Comparison of ENCODE assay signal across 16 cellular contexts in genomic region chr9:89154218-89154617, GRCh38. TPM values are rescaled to one million over a fixed set of nuclear protein-coding genes. Genes with fewer than 3 reads are reported as not detected.
A peak's percentile ranks its signal among the peaks of the same experiment; 100 is the strongest.
DNase-seq lines count a peak whose midpoint lies in the region; ATAC-seq lines count a peak whose summit lies in the region.
"Had no signal": no experiment of that assay in that cellular context is flagged by ENCODE, and none has a peak within 500 bp of the region (broad histone marks: within the 10 kb centered on the region; RNA-seq: fewer than 3 reads in every experiment).

No MANE protein-coding gene starts in this region.

- H3K27ac ChIP-seq in mesenchymal stem cell (ENCODE audit: low read length, poor library complexity, severe bottlenecking): peak overlapping the region; percentile 75
- H3K27ac ChIP-seq: 22Rv1, lower lobe of right lung, parathyroid adenoma, thyroid gland had no signal

- H3K27me3 ChIP-seq in mesenchymal stem cell (ENCODE audit: control insufficient read depth in 1 of 2, insufficient read depth in 1 of 2, low read length in 2 of 2): no peaks in the 10 kb centered on the region
- no peaks in the 10 kb centered on the region for H3K27me3 ChIP-seq in H7 (ENCODE audit: control insufficient read depth, insufficient read depth, low read length)
- H3K27me3 ChIP-seq: thyroid gland had no signal

- no peak overlapping the region for H3K14ac ChIP-seq in mesenchymal stem cell (ENCODE audit: low read length in 2 of 2)

- peak overlapping the region; percentile 84 for H3K9ac ChIP-seq in mesenchymal stem cell (ENCODE audit: low read length)
- H3K9ac ChIP-seq: parathyroid adenoma had no signal

- peak overlapping the region; percentile 3 for H2AK5ac ChIP-seq in mesenchymal stem cell (ENCODE audit: low read length, severe bottlenecking)

- WGBS in mesenchymal stem cell: 75% methylated on average over 3 of the region's 4 CpGs

- intact Hi-C loops in activated CD4-positive, alpha-beta T cell treated with anti-CD3 and anti-CD28 coated beads for 36 hours (cut with DNase I, micrococcal nuclease): loop anchor here (1.0 to 10.0 kb wide), 6 partner anchors 27 to 679 kb away; no protein-coding TSS in a partner anchor

- H3K36me3 ChIP-seq in mesenchymal stem cell (ENCODE audit: control insufficient read depth in 1 of 2, insufficient read depth in 2 of 2, low read depth in 1 of 2, low read length in 2 of 2): no peaks in the 10 kb centered on the region
- no peaks in the 10 kb centered on the region for H3K36me3 ChIP-seq in H7 (replicated peaks; ENCODE audit: control insufficient read depth, insufficient read depth, low read length)
- H3K36me3 ChIP-seq: heart right ventricle, lower lobe of right lung, thyroid gland had no signal

- H3K4me3 Mint-ChIP-seq in activated CD4-positive, alpha-beta T cell treated with anti-CD3 and anti-CD28 coated beads for 36 hours: peak overlapping the region; percentile 29
- peak overlapping the region; percentile 54 for H3K4me3 Mint-ChIP-seq in activated T-helper 17 cell treated with anti-CD3 and anti-CD28 coated beads, Interleukin-2, amount 50 U/mL, for 72 hours
- H3K4me3 Mint-ChIP-seq: activated CD4-positive, alpha-beta T cell treated with anti-CD3 and anti-CD28 coated beads, Interleukin-2, amount 10 ng/mL, durations not matched to agents 24 days and 14 days had no signal

- H3K27ac Mint-ChIP-seq in activated CD4-positive, alpha-beta T cell treated with anti-CD3 and anti-CD28 coated beads for 36 hours: no peak overlapping the region
- peak overlapping the region; percentile 28 for H3K27ac Mint-ChIP-seq in activated T-helper 17 cell treated with anti-CD3 and anti-CD28 coated beads, Interleukin-2, amount 50 U/mL, for 72 hours
- H3K27ac Mint-ChIP-seq: activated CD4-positive, alpha-beta T cell treated with anti-CD3 and anti-CD28 coated beads, Interleukin-2, amount 10 ng/mL, durations not matched to agents 24 days and 14 days had no signal

- POLR2A ChIA-PET in activated CD4-positive, alpha-beta T cell treated with anti-CD3 and anti-CD28 coated beads for 36 hours (lab: Charles Lee): interaction anchor here (1.1 kb wide), 1 partner anchor 27 kb away, joined by 3 read pairs; no protein-coding TSS in a partner anchor

- peaks cover 14% of the 10 kb centered on the region for H3K4me1 ChIP-seq in mesenchymal stem cell (ENCODE audit: control insufficient read depth, insufficient read depth, low read depth, low read length)
- H3K4me1 ChIP-seq: lower lobe of right lung, parathyroid adenoma, thyroid gland had no signal

- peak; percentile 63 for ATAC-seq in activated CD4-positive, alpha-beta T cell treated with anti-CD3 and anti-CD28 coated beads for 36 hours
- ATAC-seq in activated T-helper 17 cell treated with anti-CD3 and anti-CD28 coated beads, Interleukin-2, amount 50 U/mL, for 72 hours (replicated peaks): peak; percentile 59

- H3K4me2 ChIP-seq in mesenchymal stem cell (ENCODE audit: low read length, poor library complexity, severe bottlenecking): no peak overlapping the region

- no peak overlapping the region for H3K23ac ChIP-seq in mesenchymal stem cell (ENCODE audit: low read length in 2 of 2)

- H3K4me1 Mint-ChIP-seq in activated CD4-positive, alpha-beta T cell treated with anti-CD3 and anti-CD28 coated beads for 36 hours: peaks cover 24% of the 10 kb centered on the region
- peaks cover 20% of the 10 kb centered on the region for H3K4me1 Mint-ChIP-seq in activated T-helper 17 cell treated with anti-CD3 and anti-CD28 coated beads, Interleukin-2, amount 50 U/mL, for 72 hours

- H4K8ac ChIP-seq in mesenchymal stem cell (ENCODE audit: low read length): peak overlapping the region; percentile 41

- H3K18ac ChIP-seq in mesenchymal stem cell (ENCODE audit: low read depth in 1 of 2, low read length in 2 of 2): peak overlapping the region; percentile 22 to 85

- CTCF ChIA-PET in activated CD4-positive, alpha-beta T cell treated with anti-CD3 and anti-CD28 coated beads for 36 hours (lab: Charles Lee): interaction anchor here (0.6 to 1.5 kb wide), 4 partner anchors 22 to 1001 kb away, joined by 3 to 4 read pairs (median 4); no protein-coding TSS in a partner anchor

- no peaks in the 10 kb centered on the region for H3K36me3 Mint-ChIP-seq in activated CD4-positive, alpha-beta T cell treated with anti-CD3 and anti-CD28 coated beads for 36 hours (ENCODE audit: low read depth)
- no peaks in the 10 kb centered on the region for H3K36me3 Mint-ChIP-seq in activated T-helper 17 cell treated with anti-CD3 and anti-CD28 coated beads, Interleukin-2, amount 50 U/mL, for 72 hours (ENCODE audit: low read depth)

- H2BK12ac ChIP-seq in mesenchymal stem cell (ENCODE audit: low read length in 2 of 2): peak overlapping the region; percentile 49 to 65

- H3K4ac ChIP-seq in mesenchymal stem cell (ENCODE audit: low read depth in 1 of 2, low read length in 2 of 2): peak overlapping the region in 1 of 2 experiments; percentile 75

- peak overlapping the region; percentile 69 for H2BK120ac ChIP-seq in mesenchymal stem cell (ENCODE audit: low read depth, low read length)

- H3K79me1 ChIP-seq in mesenchymal stem cell (replicated peaks; ENCODE audit: low read length, poor library complexity, severe bottlenecking): peaks cover 20% of the 10 kb centered on the region

- H3K4me3 ChIP-seq in mesenchymal stem cell (ENCODE audit: insufficient read depth in 1 of 2, low read depth in 1 of 2, low read length in 2 of 2) (no peak overlapping the region), H7 (ENCODE audit: insufficient read depth, low read depth, low read length) (no peak overlapping the region)
- H3K4me3 ChIP-seq: heart right ventricle, lower lobe of right lung, thyroid gland had no signal

- H2AFZ ChIP-seq in mesenchymal stem cell (ENCODE audit: low read depth, low read length): no peak overlapping the region
- H2AFZ ChIP-seq: parathyroid adenoma had no signal

- no peaks in the 10 kb centered on the region for H3K9me3 ChIP-seq in mesenchymal stem cell (ENCODE audit: control insufficient read depth, low read length)
- H3K9me3 ChIP-seq: lower lobe of right lung, thyroid gland had no signal

- H4K91ac ChIP-seq in mesenchymal stem cell (ENCODE audit: low read length): peak overlapping the region; percentile 36

- peaks cover 39% of the 10 kb centered on the region for H3K27me3 Mint-ChIP-seq in activated CD4-positive, alpha-beta T cell treated with anti-CD3 and anti-CD28 coated beads for 36 hours
- peaks cover 27% of the 10 kb centered on the region for H3K27me3 Mint-ChIP-seq in activated T-helper 17 cell treated with anti-CD3 and anti-CD28 coated beads, Interleukin-2, amount 50 U/mL, for 72 hours

- no peak overlapping the region for H2BK5ac ChIP-seq in mesenchymal stem cell (ENCODE audit: low read depth, low read length, poor library complexity, severe bottlenecking)

- DNase-seq in activated CD4-positive, alpha-beta T cell treated with anti-CD3 and anti-CD28 coated beads for 36 hours: peak; percentile 49
- DNase-seq in activated CD4-positive, alpha-beta T cell treated with anti-CD3 and anti-CD28 coated beads, Interleukin-2, amount 50 U/mL, for 1 hour: no peak
- peak; percentile 3 for DNase-seq in EL
- DNase-seq in mesenchymal stem cell: no peak
- no peak for DNase-seq in 8988T
- DNase-seq in H7: no peak
- DNase-seq in HT-29 (ENCODE audit: low spot score): no peak
- DNase-seq: effector CD8-positive, alpha-beta T cell; heart right ventricle; lower lobe of right lung; naive B cell; thyroid gland had no signal

- no peak overlapping the region for H2BK15ac ChIP-seq in mesenchymal stem cell (ENCODE audit: low read depth, poor library complexity, severe bottlenecking)

- H3K9me3 Mint-ChIP-seq in activated CD4-positive, alpha-beta T cell treated with anti-CD3 and anti-CD28 coated beads for 36 hours (ENCODE audit: low read depth): no peaks in the 10 kb centered on the region
- H3K9me3 Mint-ChIP-seq in activated T-helper 17 cell treated with anti-CD3 and anti-CD28 coated beads, Interleukin-2, amount 50 U/mL, for 72 hours: no peaks in the 10 kb centered on the region
- H3K9me3 Mint-ChIP-seq: activated CD4-positive, alpha-beta T cell treated with anti-CD3 and anti-CD28 coated beads, Interleukin-2, amount 10 ng/mL, durations not matched to agents 24 days and 14 days had no signal

RNA-seq across cellular contexts. Expression of gene SHC3, which starts 24.4 kb away (rescaled TPM):
- total RNA-seq in activated CD4-positive, alpha-beta T cell treated with anti-CD3 and anti-CD28 coated beads for 36 hours: not detected
- not detected for total RNA-seq in activated T-helper 17 cell treated with anti-CD3 and anti-CD28 coated beads, Interleukin-2, amount 50 U/mL, for 72 hours
- 3.0 TPM for polyA plus RNA-seq in mesenchymal stem cell (2013, experiment 1 of 2)
- polyA plus RNA-seq in mesenchymal stem cell (2013, experiment 2 of 2): 3.1 TPM
- total RNA-seq in H7 (2014; rRNA removed; shearing (Covaris generic)): 8.2 and 13.2 TPM in 2 replicates
- total RNA-seq in HT-29 (2014; rRNA removed; shearing (Covaris generic)): 0.18 and 0.23 TPM in 2 replicates
- total RNA-seq: activated CD4-positive, alpha-beta T cell treated with anti-CD3 and anti-CD28 coated beads, Interleukin-2, amount 10 ng/mL, durations not matched to agents 24 days and 14 days had no signal

Comparison
In these comparisons a context has a peak if more than half of its experiments do, and no peak if none do; other contexts are left out.
1. DNase-seq: peak in activated CD4-positive, alpha-beta T cell treated with anti-CD3 and anti-CD28 coated beads for 36 hours (single experiment) and EL (single experiment); none in activated CD4-positive, alpha-beta T cell treated with anti-CD3 and anti-CD28 coated beads, Interleukin-2, amount 50 U/mL, for 1 hour (single experiment), mesenchymal stem cell (single experiment), 8988T (single experiment), H7 (single experiment) and HT-29 (single experiment).